Comparison of ENCODE assay signal across 8 cellular contexts in genomic region chr12:6662602-6662905, GRCh38. TPM values are rescaled to one million over a fixed set of nuclear protein-coding genes. Genes with fewer than 3 reads are reported as not detected.
DNase-seq lines count a peak whose midpoint lies in the region; ATAC-seq and TF ChIP-seq lines count a peak whose summit lies in the region.

No MANE protein-coding gene starts in this region.

- peak; percentile 23 for ATAC-seq in HG02973 (IDR thresholded peaks at IDR 0.05; ENCODE audit: unreplicated experiment)
- ATAC-seq in HG03342 (IDR thresholded peaks at IDR 0.05; ENCODE audit: unreplicated experiment) = no peak
- no peak for ATAC-seq in GM19467 (IDR thresholded peaks at IDR 0.05; ENCODE audit: unreplicated experiment)

- peak overlapping the region in 2 of 5 donors; percentile 69 to 70 for H3K27ac ChIP-seq in adrenal gland
- peak overlapping the region; percentile 58 to 91 (median 85) for H3K27ac ChIP-seq in stomach

- DNase-seq in adrenal gland (no peak), iPS-NIHi11 (ENCODE audit: low spot score) (peak; percentile 80), stomach (no peak), NCI-H128 (lab: John Stamatoyannopoulos, UW; ENCODE audit: unreplicated experiment) (no peak)

- TF ChIP-seq EP300 in stomach (IDR thresholded peaks at IDR 0.05) = no peak

- TF ChIP-seq POLR2A in adrenal gland (IDR thresholded peaks at IDR 0.05) = no peak
- TF ChIP-seq POLR2A in stomach (IDR thresholded peaks at IDR 0.05) = no peak

- H3K4me1 ChIP-seq in ES-I3 (ENCODE audit: insufficient read depth, low read length) (no peaks in the 10 kb centered on the region), adrenal gland (replicated peaks in 1 of 2) (peaks cover 6 to 12% of the 10 kb centered on the region in 2 donors), stomach (peaks cover 14 to 42% (median 21%) of the 10 kb centered on the region in 4 donors)

- WGBS in adrenal gland, 4 donors = 0 to 2% (median 1%) methylated on average over 9 to 10 of the region's 10 CpGs
- WGBS in stomach, 5 donors = 1% methylated on average over 10 of the region's 10 CpGs

- H3K27me3 ChIP-seq in adrenal gland (no peaks in the 10 kb centered on the region), stomach (no peaks in the 10 kb centered on the region)

- H3K36me3 ChIP-seq in ES-I3 (ENCODE audit: insufficient read depth, low read length) = no peaks in the 10 kb centered on the region; the same call in 1 of the 2 replicates
- H3K36me3 ChIP-seq in adrenal gland (replicated peaks in 1 of 2) = peaks cover 0 to 20% of the 10 kb centered on the region in 2 donors
- H3K36me3 ChIP-seq in stomach = peaks cover 13 to 44% (median 36%) of the 10 kb centered on the region in 4 donors

- intact Hi-C loops in adrenal gland (cut with DNase I) (loop anchor here in 1 of 2 donors (5.0 to 10.0 kb wide), 2 partner anchors 35 to 48 kb away; no protein-coding TSS in a partner anchor), stomach (cut with DNase I; ENCODE audit: low total_unique reads) (no loop called here)

- no peaks in the 10 kb centered on the region for H3K9me3 ChIP-seq in ES-I3 (ENCODE audit: control insufficient read depth, insufficient read depth, low read length)
- H3K9me3 ChIP-seq in adrenal gland (replicated peaks in 1 of 3) = no peaks in the 10 kb centered on the region
- no peaks in the 10 kb centered on the region for H3K9me3 ChIP-seq in stomach

- peak overlapping the region; percentile 65 for H3K9ac ChIP-seq in ES-I3 (ENCODE audit: low read depth, low read length)

- TF ChIP-seq CTCF in adrenal gland (IDR thresholded peaks at IDR 0.05) = no peak
- no peak for TF ChIP-seq CTCF in stomach (IDR thresholded peaks at IDR 0.05)

- peak overlapping the region in 3 of 4 donors; percentile 58 to 77 (median 60) for H3K4me3 ChIP-seq in adrenal gland
- H3K4me3 ChIP-seq in stomach = peak overlapping the region; percentile 66 to 99 (median 88)

RNA-seq across cellular contexts. Expression of gene ING4, which starts 0.4 kb away (rescaled TPM):
- total RNA-seq in adrenal gland (10 to 100 TPM; 22.6 to 87.6 (median 48.3) TPM), stomach (10 to 100 TPM in 4 of 5 donors, 1 to 10 TPM in 1; 8.7 to 51.8 (median 33.5) TPM)
- polyA plus RNA-seq in adrenal gland (10 to 100 TPM; 31.6 to 40.1 (median 32.3) TPM), stomach (10 to 100 TPM; 25.5 to 53.6 (median 43.6) TPM)

RNA-seq across cellular contexts. Expression of gene ACRBP, which starts 15.3 kb away (rescaled TPM):
- 1 to 10 TPM in 6 of 8 donors, under 1 TPM in 2; 0.36 to 3.1 (median 1.5) TPM for total RNA-seq in adrenal gland
- 1 to 10 TPM in 1 of 3 donors, under 1 TPM in 2; 0.91 to 2.8 (median 0.99) TPM for polyA plus RNA-seq in adrenal gland
- total RNA-seq in stomach = 1 to 10 TPM in 2 of 5 donors, not detected in 3; 2.2 to 6.4 TPM
- 1 to 10 TPM in 2 of 3 donors, under 1 TPM in 1; 0.31 to 1.6 (median 1.1) TPM for polyA plus RNA-seq in stomach

RNA-seq across cellular contexts. Expression of gene ZNF384, which starts 26.6 kb away (rescaled TPM):
- total RNA-seq in adrenal gland = 10 to 100 TPM; 20.7 to 67.2 (median 47.8) TPM
- 10 to 100 TPM; 45.5 to 71.2 (median 49.5) TPM for polyA plus RNA-seq in adrenal gland
- total RNA-seq in stomach = 100 to 1,000 TPM in 1 of 5 donors, 10 to 100 TPM in 4; 16.5 to 207 (median 35.6) TPM
- 10 to 100 TPM; 16.7 to 21.8 (median 20.2) TPM for polyA plus RNA-seq in stomach

RNA-seq across cellular contexts. Expression of gene LPAR5, which starts 26.8 kb away (rescaled TPM):
- total RNA-seq in adrenal gland (10 to 100 TPM in 1 of 8 donors, 1 to 10 TPM in 7; 2.5 to 11.6 (median 8.2) TPM), stomach (10 to 100 TPM in 1 of 5 donors, 1 to 10 TPM in 4; 1.3 to 33.0 (median 5.8) TPM)
- polyA plus RNA-seq in adrenal gland (1 to 10 TPM; 1.3 to 2.2 (median 1.5) TPM), stomach (1 to 10 TPM; 2.0 to 5.6 (median 3.5) TPM)

RNA-seq across cellular contexts. Expression of gene PIANP, which starts 38.1 kb away (rescaled TPM):
- 1 to 10 TPM in 1 of 8 donors, under 1 TPM in 4, not detected in 3; 0.11 to 4.6 (median 0.50) TPM for total RNA-seq in adrenal gland
- 1 to 10 TPM; 2.4 to 5.2 (median 3.5) TPM for polyA plus RNA-seq in adrenal gland
- under 1 TPM in 2 of 5 donors, not detected in 3; 0.14 to 0.37 TPM for total RNA-seq in stomach
- polyA plus RNA-seq in stomach = 1 to 10 TPM in 2 of 3 donors, under 1 TPM in 1; 0.50 to 1.7 (median 1.5) TPM
